ENCODE assay signal across 30 cellular contexts in the genomic region with DNA sequence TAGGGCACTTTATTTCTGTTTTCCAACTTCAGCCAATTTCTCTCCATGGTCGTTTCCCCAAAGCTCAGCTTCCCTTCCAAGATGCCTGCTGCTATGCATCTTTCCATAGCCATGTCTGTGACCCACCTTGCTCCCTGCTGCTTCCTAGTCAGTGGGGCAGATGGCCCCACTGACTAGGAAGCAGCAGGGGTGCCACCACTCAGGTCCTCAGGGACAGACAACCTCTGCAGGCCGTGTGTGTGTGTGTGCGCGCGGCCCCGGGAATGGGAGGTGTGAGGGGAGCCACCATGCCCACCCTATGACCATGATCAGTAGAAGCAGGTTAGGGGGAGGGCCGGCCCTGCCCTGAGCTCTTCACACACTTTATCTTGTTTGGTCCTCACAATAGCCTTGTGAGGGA. TPM values are rescaled to one million over a fixed set of nuclear protein-coding genes. Genes with fewer than 3 reads are reported as not detected.
DNase-seq lines count a peak whose midpoint lies in the region; ATAC-seq and TF ChIP-seq lines count a peak whose summit lies in the region.
"Had no signal": no experiment of that assay in that cellular context is flagged by ENCODE, and none has a peak within 500 bp of the region (broad histone marks: within the 10 kb centered on the region; RNA-seq: fewer than 3 reads in every experiment).

No MANE protein-coding gene starts in this region.

- peak overlapping the region; percentile 78 for H3K18ac ChIP-seq in neuronal stem cell (ENCODE audit: low read length)

- no peaks in the 10 kb centered on the region for H3K79me1 ChIP-seq in neuronal stem cell (ENCODE audit: low read depth, low read length)

- H3K23ac ChIP-seq in neuronal stem cell (ENCODE audit: low read depth, low read length, poor library complexity): peak overlapping the region; percentile 28

- H3K4ac ChIP-seq in neuronal stem cell (ENCODE audit: low read length): no peak overlapping the region

- H3K27me3 Mint-ChIP-seq in activated naive CD8-positive, alpha-beta T cell treated with anti-CD3 and anti-CD28 coated beads, Interleukin-2, amount 10 ng/mL, durations not matched to agents 7 days and 5 days: peaks cover 2% of the 10 kb centered on the region
- no peaks in the 10 kb centered on the region for H3K27me3 Mint-ChIP-seq in activated naive CD8-positive, alpha-beta T cell treated with anti-CD3 and anti-CD28 coated beads for 36 hours
- peaks cover under 1% of the 10 kb centered on the region for H3K27me3 Mint-ChIP-seq in activated CD8-positive, alpha-beta T cell treated with anti-CD3 and anti-CD28 coated beads, Interleukin-2, amount 10 ng/mL, durations not matched to agents 7 days and 5 days (ENCODE audit: low read depth)

- H3K36me3 Mint-ChIP-seq in activated naive CD8-positive, alpha-beta T cell treated with anti-CD3 and anti-CD28 coated beads, Interleukin-2, amount 10 ng/mL, durations not matched to agents 7 days and 5 days: no peaks in the 10 kb centered on the region
- no peaks in the 10 kb centered on the region for H3K36me3 Mint-ChIP-seq in activated naive CD8-positive, alpha-beta T cell treated with anti-CD3 and anti-CD28 coated beads for 36 hours
- H3K36me3 Mint-ChIP-seq in activated CD8-positive, alpha-beta T cell treated with anti-CD3 and anti-CD28 coated beads, Interleukin-2, amount 10 ng/mL, durations not matched to agents 7 days and 5 days (ENCODE audit: low read depth): no peaks in the 10 kb centered on the region
- no peaks in the 10 kb centered on the region for H3K36me3 Mint-ChIP-seq in activated naive CD4-positive, alpha-beta T cell treated with anti-CD3 and anti-CD28 coated beads, Interleukin-2, amount 50 U/mL, for 72 hours
- H3K36me3 Mint-ChIP-seq: CD4-positive, alpha-beta memory T cell had no signal

- H3K14ac ChIP-seq in neuronal stem cell (ENCODE audit: low read length): no peak overlapping the region

- H3K27me3 ChIP-seq in WERI-Rb-1 (ENCODE audit: insufficient read depth, low read depth, severe bottlenecking) (no peaks in the 10 kb centered on the region), neuronal stem cell (ENCODE audit: control insufficient read depth in 3 of 3, insufficient read depth in 3 of 3, low read depth in 1 of 3, low read length in 3 of 3) (no peaks in the 10 kb centered on the region)
- H3K27me3 ChIP-seq: SJSA1 had no signal

- peak overlapping the region; percentile 37 for H3K27ac Mint-ChIP-seq in activated naive CD8-positive, alpha-beta T cell treated with anti-CD3 and anti-CD28 coated beads, Interleukin-2, amount 10 ng/mL, durations not matched to agents 7 days and 5 days
- no peak overlapping the region for H3K27ac Mint-ChIP-seq in activated naive CD8-positive, alpha-beta T cell treated with anti-CD3 and anti-CD28 coated beads for 36 hours
- no peak overlapping the region for H3K27ac Mint-ChIP-seq in activated CD8-positive, alpha-beta T cell treated with anti-CD3 and anti-CD28 coated beads, Interleukin-2, amount 10 ng/mL, durations not matched to agents 7 days and 5 days
- H3K27ac Mint-ChIP-seq in activated naive CD4-positive, alpha-beta T cell treated with anti-CD3 and anti-CD28 coated beads, Interleukin-2, amount 50 U/mL, for 72 hours: no peak overlapping the region

- POLR2A ChIA-PET in activated naive CD8-positive, alpha-beta T cell treated with anti-CD3 and anti-CD28 coated beads, Interleukin-2, amount 10 ng/mL, durations not matched to agents 7 days and 5 days (lab: Charles Lee): no interaction called here
- POLR2A ChIA-PET in activated CD8-positive, alpha-beta T cell treated with anti-CD3 and anti-CD28 coated beads, Interleukin-2, amount 10 ng/mL, durations not matched to agents 7 days and 5 days (lab: Charles Lee): no interaction called here

- no peak overlapping the region for H2AFZ ChIP-seq in neuronal stem cell (ENCODE audit: low read length)

- ATAC-seq in activated naive CD8-positive, alpha-beta T cell treated with anti-CD3 and anti-CD28 coated beads, Interleukin-2, amount 10 ng/mL, durations not matched to agents 7 days and 5 days (ENCODE audit: low read depth): no peak
- no peak for ATAC-seq in activated CD8-positive, alpha-beta T cell treated with anti-CD3 and anti-CD28 coated beads, Interleukin-2, amount 10 ng/mL, durations not matched to agents 7 days and 5 days
- ATAC-seq in activated naive CD4-positive, alpha-beta T cell treated with anti-CD3 and anti-CD28 coated beads, Interleukin-2, amount 50 U/mL, for 72 hours: no peak
- ATAC-seq in HG03439 (IDR thresholded peaks at IDR 0.05; ENCODE audit: unreplicated experiment): no peak
- ATAC-seq: HepG2, K562, PC-3, Right ventricle myocardium inferior had no signal

- no peak overlapping the region for H3K4me3 Mint-ChIP-seq in activated naive CD8-positive, alpha-beta T cell treated with anti-CD3 and anti-CD28 coated beads, Interleukin-2, amount 10 ng/mL, durations not matched to agents 7 days and 5 days
- no peak overlapping the region for H3K4me3 Mint-ChIP-seq in activated naive CD8-positive, alpha-beta T cell treated with anti-CD3 and anti-CD28 coated beads for 36 hours
- H3K4me3 Mint-ChIP-seq in activated CD8-positive, alpha-beta T cell treated with anti-CD3 and anti-CD28 coated beads, Interleukin-2, amount 10 ng/mL, durations not matched to agents 7 days and 5 days: no peak overlapping the region
- H3K4me3 Mint-ChIP-seq: CD4-positive, alpha-beta memory T cell had no signal

- H3K9me3 ChIP-seq in WERI-Rb-1 (ENCODE audit: severe bottlenecking) (no peaks in the 10 kb centered on the region), neuronal stem cell (replicated peaks in 1 of 2; ENCODE audit: control insufficient read depth in 2 of 2, insufficient read depth in 1 of 2, low read depth in 1 of 2, low read length in 2 of 2) (no peaks in the 10 kb centered on the region)
- H3K9me3 ChIP-seq: SJSA1 had no signal

- no peak for TF ChIP-seq CTCF in WERI-Rb-1 (IDR thresholded peaks at IDR 0.05; ENCODE audit: low read depth, low read length)

- no peaks in the 10 kb centered on the region for H3K9me3 Mint-ChIP-seq in activated naive CD8-positive, alpha-beta T cell treated with anti-CD3 and anti-CD28 coated beads, Interleukin-2, amount 10 ng/mL, durations not matched to agents 7 days and 5 days
- no peaks in the 10 kb centered on the region for H3K9me3 Mint-ChIP-seq in activated naive CD8-positive, alpha-beta T cell treated with anti-CD3 and anti-CD28 coated beads for 36 hours
- no peaks in the 10 kb centered on the region for H3K9me3 Mint-ChIP-seq in activated CD8-positive, alpha-beta T cell treated with anti-CD3 and anti-CD28 coated beads, Interleukin-2, amount 10 ng/mL, durations not matched to agents 7 days and 5 days (ENCODE audit: insufficient read depth)
- no peaks in the 10 kb centered on the region for H3K9me3 Mint-ChIP-seq in activated naive CD4-positive, alpha-beta T cell treated with anti-CD3 and anti-CD28 coated beads, Interleukin-2, amount 50 U/mL, for 72 hours
- H3K9me3 Mint-ChIP-seq: CD4-positive, alpha-beta memory T cell had no signal

- H2BK15ac ChIP-seq in neuronal stem cell (ENCODE audit: low read length): peak overlapping the region; percentile 65

- peak overlapping the region; percentile 92 for H2BK12ac ChIP-seq in neuronal stem cell (ENCODE audit: low read length)

- peak overlapping the region; percentile 85 for H2BK5ac ChIP-seq in neuronal stem cell (ENCODE audit: low read length)

- CTCF ChIA-PET in activated CD8-positive, alpha-beta T cell treated with anti-CD3 and anti-CD28 coated beads, Interleukin-2, amount 10 ng/mL, durations not matched to agents 7 days and 5 days (lab: Charles Lee): interaction anchor here (1.0 kb wide), 2 partner anchors 22 to 38 kb away, joined by 3 read pairs; partner anchors contain the start of gene UQCC2

- H3K4me3 ChIP-seq in WERI-Rb-1 (ENCODE audit: low read depth, low read length) (no peak overlapping the region), neuronal stem cell (ENCODE audit: low read length in 2 of 2) (no peak overlapping the region)
- H3K4me3 ChIP-seq: K562, SJSA1 had no signal

- no peaks in the 10 kb centered on the region for H3K4me1 Mint-ChIP-seq in activated naive CD8-positive, alpha-beta T cell treated with anti-CD3 and anti-CD28 coated beads, Interleukin-2, amount 10 ng/mL, durations not matched to agents 7 days and 5 days
- no peaks in the 10 kb centered on the region for H3K4me1 Mint-ChIP-seq in activated naive CD8-positive, alpha-beta T cell treated with anti-CD3 and anti-CD28 coated beads for 36 hours
- H3K4me1 Mint-ChIP-seq in activated CD8-positive, alpha-beta T cell treated with anti-CD3 and anti-CD28 coated beads, Interleukin-2, amount 10 ng/mL, durations not matched to agents 7 days and 5 days (ENCODE audit: low read depth): no peaks in the 10 kb centered on the region

- H3K4me2 ChIP-seq in neuronal stem cell (ENCODE audit: insufficient read depth, low read length, poor library complexity, severe bottlenecking): no peak overlapping the region

- no CpG with 5 or more reads among the region's 7 CpGs for WGBS in neuronal stem cell (ENCODE audit: extremely low coverage in 2 of 2, insufficient read length in 2 of 2, insufficient replicate concordance in 1 of 2), 2 donors

- H2BK120ac ChIP-seq in neuronal stem cell (ENCODE audit: low read depth, low read length): no peak overlapping the region

- peak overlapping the region; percentile 26 for H3K27ac ChIP-seq in WERI-Rb-1
- no peak overlapping the region for H3K27ac ChIP-seq in neuronal stem cell (replicated peaks; ENCODE audit: low read length)
- H3K27ac ChIP-seq: SJSA1 had no signal

- peaks cover 60% of the 10 kb centered on the region in 2 donors for H3K4me1 ChIP-seq in neuronal stem cell (ENCODE audit: control insufficient read depth in 2 of 2, insufficient read depth in 1 of 2, low read depth in 1 of 2, low read length in 2 of 2)

- no peaks in the 10 kb centered on the region for H3K36me3 ChIP-seq in WERI-Rb-1
- no peaks in the 10 kb centered on the region for H3K36me3 ChIP-seq in neuronal stem cell (replicated peaks in 1 of 2; ENCODE audit: control insufficient read depth in 2 of 2, insufficient read depth in 2 of 2, low read length in 2 of 2)
- H3K36me3 ChIP-seq: SJSA1 had no signal

- no peak for DNase-seq in activated naive CD8-positive, alpha-beta T cell treated with anti-CD3 and anti-CD28 coated beads, Interleukin-2, amount 10 ng/mL, durations not matched to agents 7 days and 5 days
- DNase-seq in activated naive CD8-positive, alpha-beta T cell treated with anti-CD3 and anti-CD28 coated beads for 36 hours: no peak
- peak; percentile 59 for DNase-seq in WERI-Rb-1
- DNase-seq in neuronal stem cell (ENCODE audit: low spot score): no peak
- DNase-seq in activated CD8-positive, alpha-beta T cell treated with anti-CD3 and anti-CD28 coated beads, Interleukin-2, amount 10 ng/mL, durations not matched to agents 7 days and 5 days: no peak
- no peak for DNase-seq in activated naive CD4-positive, alpha-beta T cell treated with anti-CD3 and anti-CD28 coated beads, Interleukin-2, amount 50 U/mL, for 72 hours (ENCODE audit: low spot score in 2 of 2)
- DNase-seq: C1 segment of cervical spinal cord; CD4-positive, alpha-beta memory T cell; COR-L47; DMS79 treated with DMSO at 0.1 percent for 48 hours; GF-D8; GOT3; HCEC 1CT; Kasumi-1; NCI-H1092 treated with DMSO at 0.1 percent for 48 hours; NCI-H1694; NCI-H2029 treated with DMSO at 0.1 percent for 48 hours; NCI-H226; NCI-H82; NK-92 treated with Interleukin-12 subunit alpha and Interleukin-12 subunit beta, amount 100 ng/mL, for 24 hours; PC-3; T-helper 1 cell had no signal

- H2AK5ac ChIP-seq in neuronal stem cell (ENCODE audit: low read depth, low read length): peak overlapping the region; percentile 71

- H4K91ac ChIP-seq in neuronal stem cell (ENCODE audit: low read depth, low read length, poor library complexity): no peak overlapping the region

- H4K8ac ChIP-seq in neuronal stem cell (ENCODE audit: low read depth, low read length): no peak overlapping the region

- no peak overlapping the region for H3K9ac ChIP-seq in neuronal stem cell (ENCODE audit: low read depth, low read length, poor library complexity)

RNA-seq across cellular contexts. Expression of gene IP6K3, which starts 2.7 kb away (rescaled TPM):
- total RNA-seq in activated naive CD8-positive, alpha-beta T cell treated with anti-CD3 and anti-CD28 coated beads, Interleukin-2, amount 10 ng/mL, durations not matched to agents 7 days and 5 days: not detected
- total RNA-seq in activated naive CD8-positive, alpha-beta T cell treated with anti-CD3 and anti-CD28 coated beads for 36 hours: not detected
- 1.7 TPM for polyA plus RNA-seq in neuronal stem cell (2013, experiment 1 of 2)
- 1.4 TPM for polyA plus RNA-seq in neuronal stem cell (2013, experiment 2 of 2)
- total RNA-seq in activated CD8-positive, alpha-beta T cell treated with anti-CD3 and anti-CD28 coated beads, Interleukin-2, amount 10 ng/mL, durations not matched to agents 7 days and 5 days: not detected
- not detected for total RNA-seq in activated naive CD4-positive, alpha-beta T cell treated with anti-CD3 and anti-CD28 coated beads, Interleukin-2, amount 50 U/mL, for 72 hours
- total RNA-seq: A673; CD4-positive, alpha-beta memory T cell; HT-29; K562; M059J; PC-3 had no signal
- polyA plus RNA-seq: CD4-positive, alpha-beta memory T cell; K562 had no signal

RNA-seq across cellular contexts. Expression of gene UQCC2, which starts 37.9 kb away (rescaled TPM):
- total RNA-seq in activated naive CD8-positive, alpha-beta T cell treated with anti-CD3 and anti-CD28 coated beads, Interleukin-2, amount 10 ng/mL, durations not matched to agents 7 days and 5 days: 10 to 100 TPM; 60.9 to 64.0 TPM
- total RNA-seq in activated naive CD8-positive, alpha-beta T cell treated with anti-CD3 and anti-CD28 coated beads for 36 hours: 100 to 1,000 TPM; 118 to 126 TPM
- polyA plus RNA-seq in neuronal stem cell (2013, experiment 1 of 2): 222 TPM
- polyA plus RNA-seq in neuronal stem cell (2013, experiment 2 of 2): 222 TPM
- 10 to 100 TPM; 88.1 to 89.6 TPM for total RNA-seq in activated CD8-positive, alpha-beta T cell treated with anti-CD3 and anti-CD28 coated beads, Interleukin-2, amount 10 ng/mL, durations not matched to agents 7 days and 5 days
- total RNA-seq in activated naive CD4-positive, alpha-beta T cell treated with anti-CD3 and anti-CD28 coated beads, Interleukin-2, amount 50 U/mL, for 72 hours: 100 to 1,000 TPM; 114 to 145 TPM

RNA-seq across cellular contexts. Expression of gene LEMD2, which starts 39.5 kb away (rescaled TPM):
- total RNA-seq in activated naive CD8-positive, alpha-beta T cell treated with anti-CD3 and anti-CD28 coated beads, Interleukin-2, amount 10 ng/mL, durations not matched to agents 7 days and 5 days: 10 to 100 TPM; 83.9 to 84.7 TPM
- total RNA-seq in activated naive CD8-positive, alpha-beta T cell treated with anti-CD3 and anti-CD28 coated beads for 36 hours: 10 to 100 TPM; 33.1 to 38.8 TPM
- 30.6 TPM for polyA plus RNA-seq in neuronal stem cell (2013, experiment 1 of 2)
- 30.2 TPM for polyA plus RNA-seq in neuronal stem cell (2013, experiment 2 of 2)
- 10 to 100 TPM; 49.9 to 59.8 TPM for total RNA-seq in activated CD8-positive, alpha-beta T cell treated with anti-CD3 and anti-CD28 coated beads, Interleukin-2, amount 10 ng/mL, durations not matched to agents 7 days and 5 days
- 10 to 100 TPM; 54.4 to 80.5 TPM for total RNA-seq in activated naive CD4-positive, alpha-beta T cell treated with anti-CD3 and anti-CD28 coated beads, Interleukin-2, amount 50 U/mL, for 72 hours

RNA-seq across cellular contexts. Expression of gene MLN, which starts 54.4 kb away (rescaled TPM):
- not detected for total RNA-seq in activated naive CD8-positive, alpha-beta T cell treated with anti-CD3 and anti-CD28 coated beads, Interleukin-2, amount 10 ng/mL, durations not matched to agents 7 days and 5 days
- not detected for total RNA-seq in activated naive CD8-positive, alpha-beta T cell treated with anti-CD3 and anti-CD28 coated beads for 36 hours
- polyA plus RNA-seq in neuronal stem cell (2013, experiment 1 of 2): not detected
- polyA plus RNA-seq in neuronal stem cell (2013, experiment 2 of 2): not detected
- total RNA-seq in activated CD8-positive, alpha-beta T cell treated with anti-CD3 and anti-CD28 coated beads, Interleukin-2, amount 10 ng/mL, durations not matched to agents 7 days and 5 days: not detected
- not detected for total RNA-seq in activated naive CD4-positive, alpha-beta T cell treated with anti-CD3 and anti-CD28 coated beads, Interleukin-2, amount 50 U/mL, for 72 hours
- total RNA-seq: A673; CD4-positive, alpha-beta memory T cell; HepG2; HT-29; K562; M059J; PC-3; Right ventricle myocardium inferior; SJSA1 had no signal
- polyA plus RNA-seq: CD4-positive, alpha-beta memory T cell; HepG2; K562 had no signal
